Comparison of ENCODE assay signal across 12 cellular contexts in genomic region chr2:74576830-74577229, GRCh38. TPM values are rescaled to one million over a fixed set of nuclear protein-coding genes. Genes with fewer than 3 reads are reported as not detected.
DNase-seq lines count a peak whose midpoint lies in the region; ATAC-seq and TF ChIP-seq lines count a peak whose summit lies in the region.
"Had no signal": no experiment of that assay in that cellular context is flagged by ENCODE, and none has a peak within 500 bp of the region (broad histone marks: within the 10 kb centered on the region; RNA-seq: fewer than 3 reads in every experiment).

No MANE protein-coding gene starts in this region.

- H3K9ac ChIP-seq in skeletal muscle satellite cell (ENCODE audit: low read depth, low read length) (peak overlapping the region; percentile 38), neural progenitor cell (no peak overlapping the region)
- H3K9ac ChIP-seq: parathyroid adenoma had no signal

- H4K20me1 ChIP-seq in neural progenitor cell (ENCODE audit: low read depth) = no peaks in the 10 kb centered on the region

- no peak overlapping the region for H3K27ac ChIP-seq in neural progenitor cell
- H3K27ac ChIP-seq: parathyroid adenoma had no signal

- peaks cover 50% of the 10 kb centered on the region for H3K4me1 ChIP-seq in skeletal muscle satellite cell (ENCODE audit: control insufficient read depth, insufficient read depth, low read length)
- no peaks in the 10 kb centered on the region for H3K4me1 ChIP-seq in neural progenitor cell
- H3K4me1 ChIP-seq: parathyroid adenoma had no signal

- peak; percentile 90 for DNase-seq in GM04504 (ENCODE audit: low read depth)
- DNase-seq in SIG-M5 treated with dmso at 0.1 percent for 504 hours (lab: John Stamatoyannopoulos, UW; ENCODE audit: unreplicated experiment) = peak; percentile 91
- peak; percentile 81 for DNase-seq in fibroblast of villous mesenchyme (ENCODE audit: low read depth)
- no peak for DNase-seq in neural progenitor cell (ENCODE audit: low spot score)
- no peak for DNase-seq in activated gamma-delta T cell treated with Interleukin-2 at 50 U/mL for 16 hours
- DNase-seq in GM20000 (ENCODE audit: low spot score) = no peak
- DNase-seq: activated CD8-positive, alpha-beta memory T cell treated with anti-CD3 and anti-CD28 coated beads, Interleukin-2, amount 50 U/mL, for 48 hours; NK-92 treated with Interleukin-12 subunit alpha and Interleukin-12 subunit beta, amount 100 ng/mL, for 24 hours had no signal

- H3F3A ChIP-seq in neural progenitor cell (ENCODE audit: low read depth) = no peaks in the 10 kb centered on the region

- no peak overlapping the region for H3K27ac Mint-ChIP-seq in neural progenitor cell

- no peaks in the 10 kb centered on the region for H3K9me3 Mint-ChIP-seq in neural progenitor cell

- ATAC-seq in HG03565 (IDR thresholded peaks at IDR 0.05; ENCODE audit: unreplicated experiment) = no peak

- no peak overlapping the region for H3K4me3 ChIP-seq in fibroblast of villous mesenchyme (ENCODE audit: low read depth, low read length)
- no peak overlapping the region for H3K4me3 ChIP-seq in skeletal muscle satellite cell (ENCODE audit: low read length)
- H3K4me3 ChIP-seq in neural progenitor cell = no peak overlapping the region

- H3K4me3 Mint-ChIP-seq in neural progenitor cell = no peak overlapping the region

- TF ChIP-seq CTCF in fibroblast of villous mesenchyme (IDR thresholded peaks at IDR 0.05; ENCODE audit: insufficient read depth, low read depth, low read length) (no peak), neural progenitor cell (IDR thresholded peaks at IDR 0.05) (no peak), GM20000 (IDR thresholded peaks at IDR 0.05; ENCODE audit: extremely low read depth, missing control alignments) (no peak)

- H3K27me3 ChIP-seq in skeletal muscle satellite cell (ENCODE audit: control insufficient read depth, insufficient read depth, low read length) = no peaks in the 10 kb centered on the region
- H3K27me3 ChIP-seq in neural progenitor cell = no peaks in the 10 kb centered on the region

- H3K4me1 Mint-ChIP-seq in neural progenitor cell = peaks cover 6% of the 10 kb centered on the region

- H3K4me2 ChIP-seq in skeletal muscle satellite cell (ENCODE audit: low read length) = peak overlapping the region; percentile 12
- no peak overlapping the region for H3K4me2 ChIP-seq in neural progenitor cell

- H3K27me3 Mint-ChIP-seq in neural progenitor cell (ENCODE audit: insufficient read depth, low read depth) = peaks cover 2% of the 10 kb centered on the region

- no peaks in the 10 kb centered on the region for H3K79me2 ChIP-seq in neural progenitor cell (ENCODE audit: low read depth)
- H3K79me2 ChIP-seq: parathyroid adenoma had no signal

- H3K36me3 ChIP-seq in skeletal muscle satellite cell (ENCODE audit: insufficient read depth, low read length) (no peaks in the 10 kb centered on the region), neural progenitor cell (no peaks in the 10 kb centered on the region)

- H3K9me3 ChIP-seq in skeletal muscle satellite cell (replicated peaks; ENCODE audit: low read length) (no peaks in the 10 kb centered on the region), neural progenitor cell (ENCODE audit: low read depth) (no peaks in the 10 kb centered on the region)

- no peaks in the 10 kb centered on the region for H3K36me3 Mint-ChIP-seq in neural progenitor cell

- H2AFZ ChIP-seq in neural progenitor cell (replicated peaks) = no peak overlapping the region

RNA-seq across cellular contexts. Expression of gene DOK1, which starts 22.3 kb away (rescaled TPM):
- total RNA-seq in fibroblast of villous mesenchyme (9.9 and 20.0 TPM in 2 replicates), neural progenitor cell (ENCODE audit: low replicate concordance) (3.4 and 13.2 TPM in 2 replicates)
- 35.0 and 42.4 TPM in 2 replicates for total RNA-seq in skeletal muscle satellite cell (2012; rRNA removed)

RNA-seq across cellular contexts. Expression of gene LOXL3, which starts 23.1 kb away (rescaled TPM):
- 9.9 and 10.6 TPM in 2 replicates for total RNA-seq in fibroblast of villous mesenchyme
- 29.4 and 63.8 TPM in 2 replicates for total RNA-seq in skeletal muscle satellite cell (2012; rRNA removed)
- 24.2 and 39.1 TPM in 2 replicates for total RNA-seq in neural progenitor cell (ENCODE audit: low replicate concordance)

RNA-seq across cellular contexts. Expression of gene HTRA2, which starts 47.1 kb away (rescaled TPM):
- 36.7 and 40.2 TPM in 2 replicates for total RNA-seq in fibroblast of villous mesenchyme
- 41.1 and 44.1 TPM in 2 replicates for total RNA-seq in skeletal muscle satellite cell (2012; rRNA removed)
- total RNA-seq in neural progenitor cell (ENCODE audit: low replicate concordance) = 18.5 and 28.4 TPM in 2 replicates

RNA-seq across cellular contexts. Expression of gene AUP1, which starts 47.3 kb away (rescaled TPM):
- 60.2 and 68.2 TPM in 2 replicates for total RNA-seq in fibroblast of villous mesenchyme
- 101 and 167 TPM in 2 replicates for total RNA-seq in skeletal muscle satellite cell (2012; rRNA removed)
- total RNA-seq in neural progenitor cell (ENCODE audit: low replicate concordance) = 47.9 and 73.7 TPM in 2 replicates

RNA-seq across cellular contexts. Expression of gene DQX1, which starts 50.8 kb away (rescaled TPM):
- total RNA-seq in fibroblast of villous mesenchyme (not detected in 2 replicates), neural progenitor cell (ENCODE audit: low replicate concordance) (0.11 and 0.71 TPM in 2 replicates)
- total RNA-seq in skeletal muscle satellite cell (2012; rRNA removed) = under 0.01 and 0.51 TPM in 2 replicates
- total RNA-seq: epithelial cell of proximal tubule had no signal

Comparison
In these comparisons a context has a peak if more than half of its experiments do, and no peak if none do; other contexts are left out.
1. DNase-seq: peak in GM04504 (single experiment), SIG-M5 treated with dmso at 0.1 percent for 504 hours (single experiment) and fibroblast of villous mesenchyme (single experiment); none in neural progenitor cell (single experiment), activated gamma-delta T cell treated with Interleukin-2 at 50 U/mL for 16 hours (single experiment) and GM20000 (single experiment).